Comparison of ENCODE assay signal across 19 cellular contexts in genomic region chr1:233254039-233254362, GRCh38. TPM values are rescaled to one million over a fixed set of nuclear protein-coding genes. Genes with fewer than 3 reads are reported as not detected.
DNase-seq lines count a peak whose midpoint lies in the region; ATAC-seq and TF ChIP-seq lines count a peak whose summit lies in the region.
"Had no signal": no experiment of that assay in that cellular context is flagged by ENCODE, and none has a peak within 500 bp of the region (broad histone marks: within the 10 kb centered on the region; RNA-seq: fewer than 3 reads in every experiment).

No MANE protein-coding gene starts in this region.

- peak overlapping the region; percentile 1 for H3K4me2 ChIP-seq in mammary epithelial cell (ENCODE audit: insufficient read depth, low read depth, low read length)
- H3K4me2 ChIP-seq in mesenchymal stem cell (ENCODE audit: low read length, poor library complexity, severe bottlenecking): no peak overlapping the region
- H3K4me2 ChIP-seq: KMS-11 had no signal

- H3K4me3 ChIP-seq in mammary epithelial cell (replicated peaks in 1 of 3; ENCODE audit: insufficient read depth in 1 of 3, low read depth in 2 of 3, low read length in 3 of 3) (no peak overlapping the region), breast epithelium (no peak overlapping the region), mesenchymal stem cell (ENCODE audit: insufficient read depth in 1 of 2, low read depth in 1 of 2, low read length in 2 of 2) (no peak overlapping the region), mucosa of descending colon (no peak overlapping the region)
- no peak overlapping the region for H3K4me3 ChIP-seq in CD8-positive, alpha-beta memory T cell (ENCODE audit: low read length)

- no peaks in the 10 kb centered on the region for H4K20me1 ChIP-seq in mammary epithelial cell (ENCODE audit: insufficient read depth, low read length)

- no peak for ATAC-seq in WTC11
- ATAC-seq in mucosa of descending colon: no peak
- ATAC-seq in GM21515 (IDR thresholded peaks at IDR 0.05; ENCODE audit: unreplicated experiment): no peak

- no TSS peak for BruUV-seq in mammary epithelial cell (replicated peaks; lab: Mats Ljungman, UMichigan)

- POLR2A ChIA-PET in WTC11 (lab: Charles Lee): no interaction called here
- POLR2A ChIA-PET in CD8-positive, alpha-beta memory T cell (lab: Charles Lee): interaction anchor here (0.5 kb wide), 1 partner anchor 9 kb away, joined by 6 read pairs; no protein-coding TSS in a partner anchor

- 0 out of 2 replicates have a peak overlapping the region, but pooled peaks have one; percentile 54 for H3K27ac Mint-ChIP-seq in WTC11
- H3K27ac Mint-ChIP-seq in CD8-positive, alpha-beta memory T cell: no peak overlapping the region

- no peak overlapping the region for H4K8ac ChIP-seq in mesenchymal stem cell (ENCODE audit: low read length)

- H3K14ac ChIP-seq in mesenchymal stem cell (ENCODE audit: low read length in 2 of 2): no peak overlapping the region

- no peak overlapping the region for H3K4ac ChIP-seq in mesenchymal stem cell (ENCODE audit: low read depth in 1 of 2, low read length in 2 of 2)

- peaks cover 56% of the 10 kb centered on the region for H3K36me3 Mint-ChIP-seq in WTC11
- H3K36me3 Mint-ChIP-seq in CD8-positive, alpha-beta memory T cell: peaks cover 28 to 77% (median 36%) of the 10 kb centered on the region in 3 donors

- in situ Hi-C loops in mammary epithelial cell (cut with MboI; ENCODE audit: low sequenced_read_pairs in 2 of 2): no loop called here

- H3K9ac ChIP-seq in mammary epithelial cell (ENCODE audit: insufficient read depth, low read length) (no peak overlapping the region), mesenchymal stem cell (ENCODE audit: low read length) (no peak overlapping the region)
- H3K9ac ChIP-seq: KMS-11 had no signal

- no peak overlapping the region for H2BK5ac ChIP-seq in mesenchymal stem cell (ENCODE audit: low read depth, low read length, poor library complexity, severe bottlenecking)

- CTCF ChIA-PET in mammary epithelial cell (lab: Charles Lee; ENCODE audit: low non-redundant PET) (no interaction called here), WTC11 (lab: Charles Lee) (no interaction called here)
- CTCF ChIA-PET in CD8-positive, alpha-beta memory T cell (lab: Charles Lee): no interaction called here

- no peak overlapping the region for H2AK5ac ChIP-seq in mesenchymal stem cell (ENCODE audit: low read length, severe bottlenecking)

- H3K79me1 ChIP-seq in mesenchymal stem cell (replicated peaks; ENCODE audit: low read length, poor library complexity, severe bottlenecking): peaks cover 14% of the 10 kb centered on the region

- DNase-seq in mammary epithelial cell (no peak), breast epithelium (ENCODE audit: low spot score in 2 of 2) (no peak), WTC11 (ENCODE audit: low spot score) (no peak), mesenchymal stem cell (peak; percentile 54), mucosa of descending colon (no peak)
- no peak for DNase-seq in NK-92 treated with Interleukin-12 subunit alpha and Interleukin-12 subunit beta, amount 100 ng/mL, for 24 hours (lab: John Stamatoyannopoulos, UW)
- no peak for DNase-seq in CD8-positive, alpha-beta memory T cell
- DNase-seq: 8988T, C1 segment of cervical spinal cord, DMS79, HCEC 1CT, NCI-H1105 treated with DMSO at 0.1 percent for 48 hours, NCI-H187 treated with DMSO at 0.1 percent for 48 hours, NCI-H446, NCI-H748 treated with DMSO at 0.1 percent for 48 hours, Right ventricle myocardium superior had no signal

- TF ChIP-seq POLR2A in breast epithelium (IDR thresholded peaks at IDR 0.05): no peak

- H3K27me3 Mint-ChIP-seq in WTC11 (ENCODE audit: low read depth): no peaks in the 10 kb centered on the region
- H3K27me3 Mint-ChIP-seq in CD8-positive, alpha-beta memory T cell: no peaks in the 10 kb centered on the region

- no peak overlapping the region for H2BK12ac ChIP-seq in mesenchymal stem cell (ENCODE audit: low read length in 2 of 2)

- H2AFZ ChIP-seq in mammary epithelial cell (ENCODE audit: low read depth, low read length): no peak overlapping the region
- H2AFZ ChIP-seq in mesenchymal stem cell (ENCODE audit: low read depth, low read length): no peak overlapping the region

- H3K36me3 ChIP-seq in mammary epithelial cell (ENCODE audit: insufficient read depth, low read length) (peaks cover 28% of the 10 kb centered on the region), breast epithelium (no peaks in the 10 kb centered on the region), mesenchymal stem cell (ENCODE audit: control insufficient read depth in 1 of 2, insufficient read depth in 2 of 2, low read depth in 1 of 2, low read length in 2 of 2) (peaks cover 21 to 78% of the 10 kb centered on the region in 2 experiments), mucosa of descending colon (ENCODE audit: low read depth) (no peaks in the 10 kb centered on the region)
- H3K36me3 ChIP-seq in CD8-positive, alpha-beta memory T cell (ENCODE audit: insufficient read depth, low read length): peaks cover 11% of the 10 kb centered on the region

- peaks cover 33% of the 10 kb centered on the region for H3K79me2 ChIP-seq in mammary epithelial cell (ENCODE audit: insufficient read depth, low read length)

- H3K9me3 Mint-ChIP-seq in WTC11: no peaks in the 10 kb centered on the region
- H3K9me3 Mint-ChIP-seq in CD8-positive, alpha-beta memory T cell: no peaks in the 10 kb centered on the region

- H4K91ac ChIP-seq in mesenchymal stem cell (ENCODE audit: low read length): no peak overlapping the region

- H3K4me3 Mint-ChIP-seq in WTC11: no peak overlapping the region
- no peak overlapping the region for H3K4me3 Mint-ChIP-seq in CD8-positive, alpha-beta memory T cell

- intact Hi-C loops in mammary epithelial cell (cut with micrococcal nuclease): no loop called here
- intact Hi-C loops in breast epithelium (cut with DNase I; ENCODE audit: low total_unique reads): no loop called here
- intact Hi-C loops in mucosa of descending colon (cut with DNase I, micrococcal nuclease): no loop called here

- H2BK120ac ChIP-seq in mesenchymal stem cell (ENCODE audit: low read depth, low read length): no peak overlapping the region

- no peak overlapping the region for H3K27ac ChIP-seq in mammary epithelial cell (ENCODE audit: insufficient read depth, low read depth, low read length)
- H3K27ac ChIP-seq in breast epithelium: no peak overlapping the region
- H3K27ac ChIP-seq in mesenchymal stem cell (ENCODE audit: low read length, poor library complexity, severe bottlenecking): peak overlapping the region; percentile 34
- H3K27ac ChIP-seq in CD8-positive, alpha-beta memory T cell (ENCODE audit: low read depth, low read length): no peak overlapping the region
- H3K27ac ChIP-seq: HL-60, KMS-11 had no signal

- dilution Hi-C loops in mammary epithelial cell (cut with HindIII; ENCODE audit: low sequenced_read_pairs): no loop called here

- H2BK15ac ChIP-seq in mesenchymal stem cell (ENCODE audit: low read depth, poor library complexity, severe bottlenecking): no peak overlapping the region

- H3K9me3 ChIP-seq in mammary epithelial cell (replicated peaks; ENCODE audit: insufficient read depth, low read length) (no peaks in the 10 kb centered on the region), breast epithelium (no peaks in the 10 kb centered on the region), mesenchymal stem cell (ENCODE audit: control insufficient read depth, low read length) (no peaks in the 10 kb centered on the region), mucosa of descending colon (no peaks in the 10 kb centered on the region)
- H3K9me3 ChIP-seq in CD8-positive, alpha-beta memory T cell (ENCODE audit: low read length): no peaks in the 10 kb centered on the region

- no peak overlapping the region for H3K23ac ChIP-seq in mesenchymal stem cell (ENCODE audit: low read length in 2 of 2)

- H3K18ac ChIP-seq in mesenchymal stem cell (ENCODE audit: low read depth in 1 of 2, low read length in 2 of 2): no peak overlapping the region

- TF ChIP-seq CTCF in mammary epithelial cell (conservative IDR thresholded peaks at IDR 0.05 in 1 of 2, IDR thresholded peaks at IDR 0.05 in 1 of 2; ENCODE audit: extremely low read depth in 1 of 2, insufficient read depth in 1 of 2, low read depth in 1 of 2, low read length in 2 of 2): no peak
- TF ChIP-seq CTCF in breast epithelium (IDR thresholded peaks at IDR 0.05): no peak
- TF ChIP-seq CTCF in WTC11 (IDR thresholded peaks at IDR 0.05): no peak
- TF ChIP-seq CTCF in mucosa of descending colon (IDR thresholded peaks at IDR 0.05): no peak

- H3K27me3 ChIP-seq in mammary epithelial cell (ENCODE audit: insufficient read depth, low read length) (no peaks in the 10 kb centered on the region), breast epithelium (no peaks in the 10 kb centered on the region), mesenchymal stem cell (ENCODE audit: control insufficient read depth in 1 of 2, insufficient read depth in 1 of 2, low read length in 2 of 2) (no peaks in the 10 kb centered on the region)
- no peaks in the 10 kb centered on the region for H3K27me3 ChIP-seq in CD8-positive, alpha-beta memory T cell (ENCODE audit: insufficient read depth, low read length, poor library complexity, severe bottlenecking)

- H3K4me1 Mint-ChIP-seq in WTC11: peaks cover 39% of the 10 kb centered on the region
- peaks cover 0 to 14% (median 2%) of the 10 kb centered on the region in 3 donors for H3K4me1 Mint-ChIP-seq in CD8-positive, alpha-beta memory T cell

- H3K4me1 ChIP-seq in mammary epithelial cell (ENCODE audit: insufficient read depth, low read length): no peaks in the 10 kb centered on the region
- H3K4me1 ChIP-seq in breast epithelium: no peaks in the 10 kb centered on the region
- H3K4me1 ChIP-seq in mesenchymal stem cell (ENCODE audit: control insufficient read depth, insufficient read depth, low read depth, low read length): peaks cover 2% of the 10 kb centered on the region
- peaks cover 3% of the 10 kb centered on the region for H3K4me1 ChIP-seq in mucosa of descending colon (ENCODE audit: low read depth)
- H3K4me1 ChIP-seq in CD8-positive, alpha-beta memory T cell (ENCODE audit: insufficient read depth, low read length): no peaks in the 10 kb centered on the region

TF ChIP-seq in WTC11, 78 proteins besides CTCF, POLR2A, EP300 and RAD21 (continues in another document):
- TF ChIP-seq ZNF263 (CRISPR knock-in tag; IDR thresholded peaks at IDR 0.05; ENCODE audit: low read depth) (no peak), ATF1 (CRISPR knock-in tag; IDR thresholded peaks at IDR 0.05) (no peak)

RNA-seq across cellular contexts. Expression of gene PCNX2, which starts 41.5 kb away (rescaled TPM):
- total RNA-seq in mammary epithelial cell: 10 to 100 TPM; 41.1 to 67.5 TPM
- polyA plus RNA-seq in mammary epithelial cell: 16.5 TPM
- 94.3 TPM for polyA minus RNA-seq in mammary epithelial cell
- total RNA-seq in breast epithelium: 10 to 100 TPM; 18.7 to 32.6 (median 26.2) TPM
- total RNA-seq in WTC11 (2021): 50.8 to 59.4 TPM (median 57.0 TPM) in 3 replicates
- polyA plus RNA-seq in mesenchymal stem cell (2013, experiment 1 of 2): 16.2 TPM
- 15.7 TPM for polyA plus RNA-seq in mesenchymal stem cell (2013, experiment 2 of 2)
- total RNA-seq in mucosa of descending colon: 10 to 100 TPM in 1 of 3 donors, 1 to 10 TPM in 2; 6.0 to 11.3 (median 8.5) TPM
- total RNA-seq in CD8-positive, alpha-beta memory T cell: 10 to 100 TPM; 26.7 to 27.3 TPM
- polyA plus RNA-seq in CD8-positive, alpha-beta memory T cell: 11.7 TPM
